16 cellular contexts compared by ENCODE assay signal in the genomic region with DNA sequence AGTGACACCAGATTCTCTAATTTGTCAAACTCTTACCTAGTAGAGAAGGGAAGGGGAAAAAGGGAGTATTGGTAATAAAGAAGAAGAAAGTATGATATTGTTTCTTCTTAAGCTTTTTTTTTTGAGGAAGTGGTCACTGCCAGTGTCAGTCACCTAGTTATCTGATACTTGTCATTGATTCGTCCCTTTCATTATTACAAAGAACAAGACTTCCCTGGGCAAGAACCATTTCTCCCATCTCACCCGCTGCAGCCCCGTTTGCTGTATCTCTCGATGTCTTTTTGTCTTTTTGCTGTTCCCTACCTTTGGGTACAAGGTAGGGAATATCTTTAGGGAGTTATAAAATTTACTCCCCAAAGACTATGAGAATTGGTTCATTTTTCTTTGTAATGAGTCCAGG.
DNase-seq lines count a peak whose midpoint lies in the region; ATAC-seq and TF ChIP-seq lines count a peak whose summit lies in the region.
"Had no signal": no experiment of that assay in that cellular context is flagged by ENCODE, and none has a peak within 500 bp of the region (broad histone marks: within the 10 kb centered on the region; RNA-seq: fewer than 3 reads in every experiment).

No MANE protein-coding gene starts in this region.

- no peaks in the 10 kb centered on the region for H3K27me3 Mint-ChIP-seq in activated B cell treated with CpG ODN at 0.5 μM for 24 hours
- no peaks in the 10 kb centered on the region for H3K27me3 Mint-ChIP-seq in stimulated activated naive B cell treated with anti-CD40 and anti-IgM and Interleukin-4, amounts not matched to agents 10 μg/mL and 1 μg/mL and 100 μg/mL, for 72 hours
- H3K27me3 Mint-ChIP-seq: progenitor cell of endocrine pancreas had no signal

- no peaks in the 10 kb centered on the region for H3K9me3 Mint-ChIP-seq in activated B cell treated with CpG ODN at 0.5 μM for 24 hours
- H3K9me3 Mint-ChIP-seq in stimulated activated naive B cell treated with anti-CD40 and anti-IgM and Interleukin-4, amounts not matched to agents 10 μg/mL and 1 μg/mL and 100 μg/mL, for 72 hours: peaks cover 12 to 13% of the 10 kb centered on the region in 2 donors

- intact Hi-C loops in activated B cell treated with CpG ODN at 0.5 μM for 24 hours (cut with micrococcal nuclease): no loop called here

- peak; percentile 23 for DNase-seq in NOMO-1 treated with DMSO at 0.1 percent for 48 hours (lab: John Stamatoyannopoulos, UW; ENCODE audit: unreplicated experiment)
- DNase-seq in NOMO-1 treated with dmso at 0.1 percent for 144 hours (lab: John Stamatoyannopoulos, UW; ENCODE audit: unreplicated experiment): no peak
- DNase-seq in activated B cell treated with CpG ODN at 0.5 μM for 24 hours: no peak
- no peak for DNase-seq in stimulated activated naive B cell treated with anti-CD40 and anti-IgM and Interleukin-4, amounts not matched to agents 10 μg/mL and 1 μg/mL and 100 μg/mL, for 72 hours
- no peak for DNase-seq in effector CD8-positive, alpha-beta T cell (lab: John Stamatoyannopoulos, UW)
- no peak for DNase-seq in T1000 (lab: John Stamatoyannopoulos, UW)
- no peak for DNase-seq in activated CD4-positive, alpha-beta T cell treated with anti-CD3 and anti-CD28 coated beads for 4 hours
- DNase-seq: 8988T; activated naive CD4-positive, alpha-beta T cell; left cardiac atrium; NCI-H1417 treated with DMSO at 0.1 percent for 48 hours; NCI-H226; PC-3 had no signal

- H3K4me1 Mint-ChIP-seq in activated B cell treated with CpG ODN at 0.5 μM for 24 hours: peaks cover 18% of the 10 kb centered on the region
- peaks cover 22 to 61% of the 10 kb centered on the region in 2 donors for H3K4me1 Mint-ChIP-seq in stimulated activated naive B cell treated with anti-CD40 and anti-IgM and Interleukin-4, amounts not matched to agents 10 μg/mL and 1 μg/mL and 100 μg/mL, for 72 hours

- CTCF ChIA-PET in activated B cell treated with CpG ODN at 0.5 μM for 24 hours (lab: Charles Lee): interaction anchor here (1.3 kb wide), 1 partner anchor 806 kb away, joined by 4 read pairs; no protein-coding TSS in a partner anchor

- no peak overlapping the region for H3K4me3 Mint-ChIP-seq in activated B cell treated with CpG ODN at 0.5 μM for 24 hours
- no peak overlapping the region for H3K4me3 Mint-ChIP-seq in stimulated activated naive B cell treated with anti-CD40 and anti-IgM and Interleukin-4, amounts not matched to agents 10 μg/mL and 1 μg/mL and 100 μg/mL, for 72 hours
- H3K4me3 Mint-ChIP-seq: brain had no signal

- no peaks in the 10 kb centered on the region for H3K36me3 Mint-ChIP-seq in activated B cell treated with CpG ODN at 0.5 μM for 24 hours (ENCODE audit: low read depth)
- peaks cover 11 to 14% of the 10 kb centered on the region in 2 donors for H3K36me3 Mint-ChIP-seq in stimulated activated naive B cell treated with anti-CD40 and anti-IgM and Interleukin-4, amounts not matched to agents 10 μg/mL and 1 μg/mL and 100 μg/mL, for 72 hours

- ATAC-seq in HG03432 (IDR thresholded peaks at IDR 0.05; ENCODE audit: unreplicated experiment) (peak; percentile 20), activated B cell treated with CpG ODN at 0.5 μM for 24 hours (ENCODE audit: low read depth) (peak; percentile 33)
- peak; percentile 44 to 53 for ATAC-seq in stimulated activated naive B cell treated with anti-CD40 and anti-IgM and Interleukin-4, amounts not matched to agents 10 μg/mL and 1 μg/mL and 100 μg/mL, for 72 hours (replicated peaks)
- ATAC-seq: left cardiac atrium, PC-3 had no signal

- H3K27ac Mint-ChIP-seq in activated B cell treated with CpG ODN at 0.5 μM for 24 hours: no peak overlapping the region
- no peak overlapping the region for H3K27ac Mint-ChIP-seq in stimulated activated naive B cell treated with anti-CD40 and anti-IgM and Interleukin-4, amounts not matched to agents 10 μg/mL and 1 μg/mL and 100 μg/mL, for 72 hours
- H3K27ac Mint-ChIP-seq: progenitor cell of endocrine pancreas had no signal

- TF ChIP-seq CTCF in activated B cell treated with CpG ODN at 0.5 μM for 24 hours (IDR thresholded peaks at IDR 0.05): no peak

- POLR2A ChIA-PET in activated B cell treated with CpG ODN at 0.5 μM for 24 hours (lab: Charles Lee): interaction anchor here (1.1 kb wide), 1 partner anchor 17 kb away, joined by 3 read pairs; no protein-coding TSS in a partner anchor
